21 cellular contexts compared by ENCODE assay signal in the genomic region with DNA sequence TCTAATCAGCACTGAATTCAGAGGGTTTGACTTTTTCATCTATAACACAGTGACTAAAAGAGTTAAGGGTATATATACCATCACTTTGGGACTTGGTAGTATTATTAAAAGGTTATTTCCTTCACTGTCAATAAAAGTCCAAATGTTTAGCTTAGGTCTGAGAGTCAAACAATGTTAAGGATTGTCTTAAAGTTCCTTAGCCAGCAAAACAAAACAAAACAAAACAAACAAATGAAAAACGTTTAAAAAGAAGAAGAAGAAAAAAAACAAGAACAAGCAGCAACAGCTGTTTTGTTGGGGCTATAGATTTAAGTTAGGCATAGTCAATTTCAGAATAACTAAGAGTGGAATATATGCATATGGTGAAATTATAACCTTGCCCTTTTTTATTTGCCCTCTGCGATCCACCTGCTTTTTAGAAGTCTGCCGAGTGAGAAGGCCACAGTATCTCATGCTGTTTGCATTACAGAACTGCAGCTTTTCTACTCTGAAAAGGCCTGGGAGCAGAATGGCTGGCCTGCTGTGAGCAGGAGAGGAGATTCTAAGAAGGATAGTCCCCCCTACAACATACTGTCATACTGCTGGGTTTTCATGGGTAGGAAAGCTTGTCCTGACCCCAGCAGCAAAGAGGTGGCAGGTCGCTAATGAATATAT.
"Had no signal": no experiment of that assay in that cellular context is flagged by ENCODE, and none has a peak within 500 bp of the region (broad histone marks: within the 10 kb centered on the region; RNA-seq: fewer than 3 reads in every experiment).

No MANE protein-coding gene starts in this region.

- H3K36me3 ChIP-seq: colonic mucosa, esophagus squamous epithelium, gastroesophageal sphincter, heart left ventricle, left ventricle myocardium inferior, stomach, suprapubic skin, tibial nerve had no signal

- H3K4me1 ChIP-seq: colonic mucosa, gastroesophageal sphincter, heart left ventricle, left ventricle myocardium inferior, stomach had no signal

- H3K9me3 Mint-ChIP-seq: activated CD4-positive, alpha-beta memory T cell treated with anti-CD3 and anti-CD28 coated beads, Interleukin-2, amount 10 ng/mL, durations not matched to agents 7 days and 5 days; activated CD4-positive, alpha-beta T cell treated with anti-CD3 and anti-CD28 coated beads, Interleukin-2, amount 10 ng/mL, durations not matched to agents 24 days and 14 days; activated naive CD4-positive, alpha-beta T cell treated with anti-CD3 and anti-CD28 coated beads, Interleukin-2, amount 10 ng/mL, durations not matched to agents 7 days and 5 days; activated T-cell treated with anti-CD3 and anti-CD28 coated beads, Interleukin-2, amount 50 U/mL, for 72 hours; naive thymus-derived CD8-positive, alpha-beta T cell had no signal

- H3K27ac ChIP-seq: colonic mucosa, esophagus squamous epithelium, gastroesophageal sphincter, heart left ventricle, left ventricle myocardium inferior, stomach, suprapubic skin, tibial nerve had no signal

- DNase-seq: activated CD4-positive, alpha-beta memory T cell treated with anti-CD3 and anti-CD28 coated beads, Interleukin-2, amount 10 ng/mL, durations not matched to agents 7 days and 5 days; activated CD4-positive, alpha-beta T cell treated with anti-CD3 and anti-CD28 coated beads, Interleukin-2, amount 10 ng/mL, durations not matched to agents 24 days and 14 days; activated effector memory CD4-positive, alpha-beta T cell treated with anti-CD3 and anti-CD28 coated beads, Interleukin-2, amount 50 U/mL, for 16 hours; activated naive CD4-positive, alpha-beta T cell treated with anti-CD3 and anti-CD28 coated beads, Interleukin-2, amount 10 ng/mL, durations not matched to agents 7 days and 5 days; activated T-cell treated with anti-CD3 and anti-CD28 coated beads, Interleukin-2, amount 50 U/mL, for 72 hours; amygdala; colonic mucosa; dorsolateral prefrontal cortex; esophagus squamous epithelium; heart left ventricle; immature natural killer cell; kidney glomerular epithelial cell; left ventricle myocardium inferior; naive thymus-derived CD8-positive, alpha-beta T cell; stimulated activated CD4-positive, alpha-beta T cell treated with anti-CD3 and anti-CD28 coated beads, Interleukin-4, amount 100 ng/mL, for 24 hours; stomach had no signal

- ATAC-seq: activated CD4-positive, CD25-positive, alpha-beta regulatory T cell treated with anti-CD3 and anti-CD28 coated beads, Interleukin-2, amount 50 U/mL, for 24 hours; activated T-cell treated with anti-CD3 and anti-CD28 coated beads, Interleukin-2, amount 50 U/mL, for 72 hours; gastroesophageal sphincter; heart left ventricle; naive thymus-derived CD8-positive, alpha-beta T cell had no signal

- H3K27ac Mint-ChIP-seq: activated CD4-positive, alpha-beta memory T cell treated with anti-CD3 and anti-CD28 coated beads, Interleukin-2, amount 10 ng/mL, durations not matched to agents 7 days and 5 days; activated CD4-positive, alpha-beta T cell treated with anti-CD3 and anti-CD28 coated beads, Interleukin-2, amount 10 ng/mL, durations not matched to agents 24 days and 14 days; activated naive CD4-positive, alpha-beta T cell treated with anti-CD3 and anti-CD28 coated beads, Interleukin-2, amount 10 ng/mL, durations not matched to agents 7 days and 5 days; activated T-cell treated with anti-CD3 and anti-CD28 coated beads, Interleukin-2, amount 50 U/mL, for 72 hours; immature natural killer cell; naive thymus-derived CD8-positive, alpha-beta T cell; progenitor cell of endocrine pancreas had no signal

- H3K4me3 Mint-ChIP-seq: activated CD4-positive, alpha-beta memory T cell treated with anti-CD3 and anti-CD28 coated beads, Interleukin-2, amount 10 ng/mL, durations not matched to agents 7 days and 5 days; activated CD4-positive, alpha-beta T cell treated with anti-CD3 and anti-CD28 coated beads, Interleukin-2, amount 10 ng/mL, durations not matched to agents 24 days and 14 days; activated naive CD4-positive, alpha-beta T cell treated with anti-CD3 and anti-CD28 coated beads, Interleukin-2, amount 10 ng/mL, durations not matched to agents 7 days and 5 days; activated T-cell treated with anti-CD3 and anti-CD28 coated beads, Interleukin-2, amount 50 U/mL, for 72 hours; immature natural killer cell; naive thymus-derived CD8-positive, alpha-beta T cell had no signal

- H3K27me3 ChIP-seq: colonic mucosa, dorsolateral prefrontal cortex, esophagus squamous epithelium, gastroesophageal sphincter, heart left ventricle, stomach, suprapubic skin, tibial nerve had no signal

- H3K4me3 ChIP-seq: colonic mucosa, dorsolateral prefrontal cortex, esophagus squamous epithelium, gastroesophageal sphincter, heart left ventricle, left ventricle myocardium inferior, stomach, suprapubic skin, tibial nerve had no signal

- H3K9me3 ChIP-seq: colonic mucosa, esophagus squamous epithelium, gastroesophageal sphincter, heart left ventricle, left ventricle myocardium inferior, stomach, suprapubic skin, tibial nerve had no signal

- H3K36me3 Mint-ChIP-seq: activated naive CD4-positive, alpha-beta T cell treated with anti-CD3 and anti-CD28 coated beads, Interleukin-2, amount 10 ng/mL, durations not matched to agents 7 days and 5 days; immature natural killer cell; naive thymus-derived CD8-positive, alpha-beta T cell had no signal

- H3K4me1 Mint-ChIP-seq: activated CD4-positive, alpha-beta memory T cell treated with anti-CD3 and anti-CD28 coated beads, Interleukin-2, amount 10 ng/mL, durations not matched to agents 7 days and 5 days; activated CD4-positive, alpha-beta T cell treated with anti-CD3 and anti-CD28 coated beads, Interleukin-2, amount 10 ng/mL, durations not matched to agents 24 days and 14 days; activated naive CD4-positive, alpha-beta T cell treated with anti-CD3 and anti-CD28 coated beads, Interleukin-2, amount 10 ng/mL, durations not matched to agents 7 days and 5 days; immature natural killer cell; naive thymus-derived CD8-positive, alpha-beta T cell had no signal

- H3K27me3 Mint-ChIP-seq: activated naive CD4-positive, alpha-beta T cell treated with anti-CD3 and anti-CD28 coated beads, Interleukin-2, amount 10 ng/mL, durations not matched to agents 7 days and 5 days had no signal
